19 cellular contexts compared by ENCODE assay signal in genomic region chr5:851076-851475, GRCh38. TPM values are rescaled to one million over a fixed set of nuclear protein-coding genes. Genes with fewer than 3 reads are reported as not detected.
DNase-seq lines count a peak whose midpoint lies in the region; ATAC-seq and TF ChIP-seq lines count a peak whose summit lies in the region.
"Had no signal": no experiment of that assay in that cellular context is flagged by ENCODE, and none has a peak within 500 bp of the region (broad histone marks: within the 10 kb centered on the region; RNA-seq: fewer than 3 reads in every experiment).

No MANE protein-coding gene starts in this region.

- TF ChIP-seq EP300 in suprapubic skin (IDR thresholded peaks at IDR 0.05) = no peak

- H4K20me1 ChIP-seq in OCI-LY7 (ENCODE audit: insufficient read depth, low read length) = no peaks in the 10 kb centered on the region

- TF ChIP-seq CTCF in heart left ventricle (IDR thresholded peaks at IDR 0.05) (no peak), Peyer's patch (IDR thresholded peaks at IDR 0.05) (no peak), lower lobe of right lung (IDR thresholded peaks at IDR 0.05) (no peak), suprapubic skin (IDR thresholded peaks at IDR 0.05) (no peak), OCI-LY7 (conservative IDR thresholded peaks at IDR 0.05; ENCODE audit: low read length) (no peak), foreskin keratinocyte (conservative IDR thresholded peaks at IDR 0.05) (no peak)

- ATAC-seq in heart left ventricle (no peak), lower lobe of right lung (no peak), foreskin keratinocyte (no peak)
- ATAC-seq: activated T-helper 17 cell treated with anti-CD3 and anti-CD28 coated beads, Interleukin-2, amount 50 U/mL, for 72 hours; naive thymus-derived CD4-positive, alpha-beta T cell had no signal

- H3K4me1 ChIP-seq in heart left ventricle (peaks cover 0 to 11% (median 0%) of the 10 kb centered on the region in 12 donors), Peyer's patch (no peaks in the 10 kb centered on the region), lower lobe of right lung (peaks cover 10% of the 10 kb centered on the region), suprapubic skin (peaks cover 20% of the 10 kb centered on the region), OCI-LY7 (ENCODE audit: insufficient read depth, low read length, poor library complexity, severe bottlenecking) (no peaks in the 10 kb centered on the region), foreskin keratinocyte (no peaks in the 10 kb centered on the region)
- H3K4me1 ChIP-seq: parathyroid adenoma had no signal

- peaks cover 0 to 17% (median 0%) of the 10 kb centered on the region in 9 donors for H3K27me3 ChIP-seq in heart left ventricle
- H3K27me3 ChIP-seq in Peyer's patch = no peaks in the 10 kb centered on the region
- H3K27me3 ChIP-seq in lower lobe of right lung (ENCODE audit: low read depth) = peaks cover 8% of the 10 kb centered on the region
- H3K27me3 ChIP-seq in suprapubic skin = peaks cover 49% of the 10 kb centered on the region
- peaks cover 31% of the 10 kb centered on the region for H3K27me3 ChIP-seq in foreskin keratinocyte

- no peaks in the 10 kb centered on the region for H3K79me2 ChIP-seq in OCI-LY7 (ENCODE audit: insufficient read depth, low read depth, low read length)
- H3K79me2 ChIP-seq: parathyroid adenoma had no signal

- POLR2A ChIA-PET in OCI-LY7 (lab: Charles Lee) = no interaction called here

- no peaks in the 10 kb centered on the region for H3K9me2 ChIP-seq in OCI-LY7 (ENCODE audit: insufficient read depth, low read length)

- no peak overlapping the region for H3K27ac ChIP-seq in heart left ventricle
- no peak overlapping the region for H3K27ac ChIP-seq in Peyer's patch
- no peak overlapping the region for H3K27ac ChIP-seq in lower lobe of right lung
- no peak overlapping the region for H3K27ac ChIP-seq in suprapubic skin
- H3K27ac ChIP-seq in OCI-LY7 (ENCODE audit: low read depth, low read length, poor library complexity, severe bottlenecking) = no peak overlapping the region
- no peak overlapping the region for H3K27ac ChIP-seq in foreskin keratinocyte
- H3K27ac ChIP-seq: parathyroid adenoma, WERI-Rb-1 had no signal

- H3K4me3 ChIP-seq in heart left ventricle (no peak overlapping the region), Peyer's patch (no peak overlapping the region), lower lobe of right lung (no peak overlapping the region), suprapubic skin (no peak overlapping the region), OCI-LY7 (ENCODE audit: low read depth, low read length, poor library complexity, severe bottlenecking) (no peak overlapping the region)

- intact Hi-C loops in heart left ventricle (cut with DNase I) = no loop called here
- intact Hi-C loops in cardiac septum (cut with DNase I) = no loop called here
- intact Hi-C loops in lower lobe of right lung (cut with DNase I) = no loop called here
- intact Hi-C loops in OCI-LY7 (cut with micrococcal nuclease; ENCODE audit: unreplicated experiment) = no loop called here

- no peaks in the 10 kb centered on the region for H3K9me3 ChIP-seq in heart left ventricle
- H3K9me3 ChIP-seq in Peyer's patch = no peaks in the 10 kb centered on the region
- no peaks in the 10 kb centered on the region for H3K9me3 ChIP-seq in lower lobe of right lung
- H3K9me3 ChIP-seq in suprapubic skin = no peaks in the 10 kb centered on the region
- no peaks in the 10 kb centered on the region for H3K9me3 ChIP-seq in OCI-LY7 (ENCODE audit: low read length)

- H3K36me3 ChIP-seq in heart left ventricle (no peaks in the 10 kb centered on the region), Peyer's patch (no peaks in the 10 kb centered on the region), lower lobe of right lung (no peaks in the 10 kb centered on the region), suprapubic skin (no peaks in the 10 kb centered on the region), OCI-LY7 (ENCODE audit: insufficient read depth, low read length) (no peaks in the 10 kb centered on the region)

- CTCF ChIA-PET in OCI-LY7 (lab: Charles Lee; ENCODE audit: unreplicated experiment) = no interaction called here

- no peak for TF ChIP-seq POLR2A in heart left ventricle (IDR thresholded peaks at IDR 0.05)
- TF ChIP-seq POLR2A in Peyer's patch (IDR thresholded peaks at IDR 0.05) = no peak
- no peak for TF ChIP-seq POLR2A in suprapubic skin (IDR thresholded peaks at IDR 0.05)

- H2AFZ ChIP-seq in OCI-LY7 (ENCODE audit: low read length) = no peak overlapping the region
- H2AFZ ChIP-seq: parathyroid adenoma had no signal

- WGBS in heart left ventricle, 4 donors = 63 to 78% (median 70%) methylated on average over 16 to 19 of the region's 19 CpGs
- 61% methylated on average over 16 of the region's 19 CpGs for WGBS in suprapubic skin

- BruUV-seq in OCI-LY7 (replicated peaks; lab: Mats Ljungman, UMichigan) = no TSS peak

- peak in 3 of 5 donors; percentile 13 to 65 (median 24) for DNase-seq in heart left ventricle
- no peak for DNase-seq in cardiac septum (ENCODE audit: low spot score)
- DNase-seq in Peyer's patch = peak in 2 of 3 donors; percentile 42 to 48
- peak; percentile 37 for DNase-seq in lower lobe of right lung
- peak; percentile 66 for DNase-seq in suprapubic skin (ENCODE audit: low spot score in 2 of 2)
- no peak for DNase-seq in OCI-LY7 (ENCODE audit: low spot score)
- no peak for DNase-seq in effector CD4-positive, alpha-beta T cell
- no peak for DNase-seq in foreskin keratinocyte
- DNase-seq: activated CD4-positive, alpha-beta T cell treated with anti-CD3 and anti-CD28 coated beads, Interleukin-2, amount 50 U/mL, for 4 hours; CD4-positive, CD25-positive, alpha-beta regulatory T cell; cerebellar nuclear complex; DMS 273 treated with DMSO at 0.1 percent for 48 hours; naive thymus-derived CD4-positive, alpha-beta T cell; NCI-H526 treated with DMSO at 0.1 percent for 48 hours; T-helper 9 cell; WERI-Rb-1 had no signal

- H3K4me2 ChIP-seq in OCI-LY7 (ENCODE audit: low read length) = no peak overlapping the region

RNA-seq across cellular contexts. Expression of gene ZDHHC11, which starts 0.3 kb away (rescaled TPM):
- total RNA-seq in heart left ventricle = 10 to 100 TPM in 6 of 9 donors, 1 to 10 TPM in 3; 6.6 to 25.0 (median 10.8) TPM
- 10 to 100 TPM in 1 of 2 donors, 1 to 10 TPM in 1; 6.3 to 12.5 TPM for polyA plus RNA-seq in heart left ventricle
- 10.6 TPM for total RNA-seq in cardiac septum
- total RNA-seq in Peyer's patch = 10 to 100 TPM in 3 of 4 donors, 1 to 10 TPM in 1; 7.7 to 82.5 (median 29.6) TPM
- total RNA-seq in lower lobe of right lung = 28.7 TPM
- total RNA-seq in suprapubic skin = 10 to 100 TPM in 2 of 4 donors, 1 to 10 TPM in 2; 7.5 to 81.5 (median 22.6) TPM
- 10.6 and 10.7 TPM in 2 replicates for total RNA-seq in OCI-LY7 (2014; rRNA removed; shearing (Covaris generic))
- 30.0 and 32.0 TPM in 2 replicates for total RNA-seq in OCI-LY7 (2022)
- total RNA-seq in foreskin keratinocyte = 0.67 and 1.7 TPM in 2 replicates
- 0.58 and 0.62 TPM in 2 replicates for polyA plus RNA-seq in foreskin keratinocyte
- polyA plus RNA-seq: CD4-positive, CD25-positive, alpha-beta regulatory T cell; IgD-negative memory B cell had no signal

RNA-seq across cellular contexts. Expression of gene BRD9, which starts 41.5 kb away (rescaled TPM):
- total RNA-seq in heart left ventricle = 10 to 100 TPM; 17.9 to 32.1 (median 23.9) TPM
- polyA plus RNA-seq in heart left ventricle = 10 to 100 TPM; 17.5 to 19.5 TPM
- 25.9 TPM for total RNA-seq in cardiac septum
- total RNA-seq in Peyer's patch = 10 to 100 TPM; 36.4 to 90.8 (median 65.4) TPM
- total RNA-seq in lower lobe of right lung = 37.7 TPM
- 10 to 100 TPM; 25.2 to 73.0 (median 38.8) TPM for total RNA-seq in suprapubic skin
- total RNA-seq in OCI-LY7 (2014; rRNA removed; shearing (Covaris generic)) = 46.7 and 53.9 TPM in 2 replicates
- total RNA-seq in OCI-LY7 (2022) = 78.4 and 78.7 TPM in 2 replicates
- total RNA-seq in foreskin keratinocyte = 35.1 and 38.6 TPM in 2 replicates
- polyA plus RNA-seq in foreskin keratinocyte = 29.3 and 31.6 TPM in 2 replicates

RNA-seq across cellular contexts. Expression of gene TRIP13, which starts 41.6 kb away (rescaled TPM):
- total RNA-seq in heart left ventricle (1 to 10 TPM in 2 of 9 donors, under 1 TPM in 7; 0.31 to 4.2 (median 0.49) TPM), cardiac septum (0.57 TPM), Peyer's patch (1 to 10 TPM; 1.2 to 8.3 (median 3.5) TPM), lower lobe of right lung (1.0 TPM), suprapubic skin (1 to 10 TPM; 1.1 to 3.7 (median 1.6) TPM), OCI-LY7 (2022) (46.6 and 47.6 TPM in 2 replicates), foreskin keratinocyte (43.4 and 58.3 TPM in 2 replicates)
- polyA plus RNA-seq in heart left ventricle (1 to 10 TPM in 1 of 2 donors, under 1 TPM in 1; 0.19 to 1.8 TPM), foreskin keratinocyte (27.7 and 37.9 TPM in 2 replicates)
- 51.9 and 59.4 TPM in 2 replicates for total RNA-seq in OCI-LY7 (2014; rRNA removed; shearing (Covaris generic))

Comparison
In these comparisons a context has a peak if more than half of its experiments do, and no peak if none do; other contexts are left out.
1. DNase-seq: peak in heart left ventricle (3 of 5), Peyer's patch (2 of 3), lower lobe of right lung (single experiment) and suprapubic skin (2 of 2); none in cardiac septum (single experiment), OCI-LY7 (single experiment), effector CD4-positive, alpha-beta T cell (single experiment) and foreskin keratinocyte (0 of 2).